Comparison of ENCODE assay signal across 18 cellular contexts in the genomic region with DNA sequence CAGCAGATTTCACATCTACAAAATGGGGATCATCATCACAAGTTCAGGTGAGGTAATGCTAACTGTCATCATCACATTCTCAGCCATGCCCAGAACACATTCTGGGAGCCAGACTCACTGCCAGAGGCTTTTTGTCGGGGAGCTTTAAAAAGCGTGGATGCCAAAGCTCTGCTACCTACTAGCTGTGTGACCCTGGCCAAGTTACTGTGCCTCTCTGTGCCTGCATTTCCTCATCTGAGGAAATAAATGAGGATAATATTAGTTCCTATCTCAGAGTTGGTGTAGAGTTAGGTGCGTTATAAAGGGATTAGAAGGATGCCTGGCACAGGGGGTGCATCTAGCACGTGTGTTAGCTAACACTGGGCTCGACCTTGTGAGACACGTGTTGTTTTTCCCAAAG. TPM values are rescaled to one million over a fixed set of nuclear protein-coding genes. Genes with fewer than 3 reads are reported as not detected.
"Had no signal": no experiment of that assay in that cellular context is flagged by ENCODE, and none has a peak within 500 bp of the region (broad histone marks: within the 10 kb centered on the region; RNA-seq: fewer than 3 reads in every experiment).

No MANE protein-coding gene starts in this region.

- H3K4me3 ChIP-seq: colonic mucosa, esophagus muscularis mucosa, left lung, tibial artery, uterus had no signal

- H3K9me3 ChIP-seq: colonic mucosa, esophagus muscularis mucosa, left lung, tibial artery, uterus had no signal

- H3K27ac ChIP-seq: colonic mucosa, esophagus muscularis mucosa, left lung, tibial artery, uterus had no signal

- H3K4me3 Mint-ChIP-seq: WTC11 had no signal

- DNase-seq: activated CD4-positive, alpha-beta T cell treated with anti-CD3 and anti-CD28 coated beads, Interleukin-2, amount 50 U/mL, for 1 hour; activated naive CD4-positive, alpha-beta T cell treated with anti-CD3 and anti-CD28 coated beads for 36 hours; activated T-cell treated with anti-CD3 and anti-CD28 coated beads for 4 hours; amygdala; hippocampal formation; mammary epithelial cell; retina; stimulated activated CD4-positive, alpha-beta T cell treated with anti-CD3 and anti-CD28 coated beads, Interleukin-2, amount 100 ng/mL, for 48 hours; stimulated activated naive B cell treated with anti-CD40 and anti-IgM and Interleukin-4, amounts not matched to agents 10 μg/mL and 1 μg/mL and 100 μg/mL, for 72 hours; tibial artery; uterus had no signal

- ATAC-seq: left lung; stimulated activated naive B cell treated with anti-CD40 and anti-IgM and Interleukin-4, amounts not matched to agents 10 μg/mL and 1 μg/mL and 100 μg/mL, for 72 hours; WTC11 had no signal

- H3K27ac Mint-ChIP-seq: activated naive CD4-positive, alpha-beta T cell treated with anti-CD3 and anti-CD28 coated beads for 36 hours; stimulated activated naive B cell treated with anti-CD40 and anti-IgM and Interleukin-4, amounts not matched to agents 10 μg/mL and 1 μg/mL and 100 μg/mL, for 72 hours; WTC11 had no signal

- H3K27me3 ChIP-seq: colonic mucosa, esophagus muscularis mucosa, left lung, uterus had no signal

- H3K36me3 ChIP-seq: colonic mucosa, esophagus muscularis mucosa, left lung, tibial artery, uterus had no signal

- H3K9me3 Mint-ChIP-seq: activated naive CD4-positive, alpha-beta T cell treated with anti-CD3 and anti-CD28 coated beads for 36 hours; T-helper 1 cell treated with Interleukin-12 subunit alpha and Interleukin-12 subunit beta and Interleukin-4 antibody, amounts not matched to agents 30 μg/mL and 1 μg/mL, for 36 hours; WTC11 had no signal

- H3K36me3 Mint-ChIP-seq: brain, WTC11 had no signal

- H3K4me1 ChIP-seq: colonic mucosa had no signal

RNA-seq across cellular contexts. Expression of a gene that starts 25.0 kb away (rescaled TPM):
- total RNA-seq: activated naive CD4-positive, alpha-beta T cell treated with anti-CD3 and anti-CD28 coated beads for 36 hours had no signal
- polyA plus RNA-seq: keratinocyte, mammary epithelial cell had no signal
